2 cellular contexts compared by ENCODE assay signal in the genomic region with DNA sequence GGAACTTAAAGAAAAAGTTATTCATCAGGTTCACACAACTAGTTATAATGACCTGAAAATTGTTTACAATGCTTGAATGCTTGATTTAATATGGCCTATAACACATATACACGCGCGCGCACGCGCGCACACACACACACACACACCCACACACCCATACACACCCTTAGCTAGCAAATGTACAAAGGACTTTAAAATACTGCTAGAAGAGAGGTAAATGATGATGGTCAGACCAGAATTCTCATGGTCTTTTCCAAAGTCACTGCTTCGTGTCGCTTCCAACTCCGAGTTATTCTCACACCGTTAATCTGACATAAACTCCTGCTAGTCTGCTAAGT.
TF ChIP-seq lines count a peak whose summit lies in the region.

No MANE protein-coding gene starts in this region.

TF ChIP-seq in SK-N-SH, 30 proteins besides CTCF, POLR2A, EP300 and RAD21 (continued from another document):
- TF ChIP-seq, protein P1, sequence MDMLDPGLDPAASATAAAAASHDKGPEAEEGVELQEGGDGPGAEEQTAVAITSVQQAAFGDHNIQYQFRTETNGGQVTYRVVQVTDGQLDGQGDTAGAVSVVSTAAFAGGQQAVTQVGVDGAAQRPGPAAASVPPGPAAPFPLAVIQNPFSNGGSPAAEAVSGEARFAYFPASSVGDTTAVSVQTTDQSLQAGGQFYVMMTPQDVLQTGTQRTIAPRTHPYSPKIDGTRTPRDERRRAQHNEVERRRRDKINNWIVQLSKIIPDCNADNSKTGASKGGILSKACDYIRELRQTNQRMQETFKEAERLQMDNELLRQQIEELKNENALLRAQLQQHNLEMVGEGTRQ (IDR thresholded peaks at IDR 0.05; ENCODE audit: borderline replicate concordance, low read depth, low read length), result no peak
- TF ChIP-seq, protein P2, sequence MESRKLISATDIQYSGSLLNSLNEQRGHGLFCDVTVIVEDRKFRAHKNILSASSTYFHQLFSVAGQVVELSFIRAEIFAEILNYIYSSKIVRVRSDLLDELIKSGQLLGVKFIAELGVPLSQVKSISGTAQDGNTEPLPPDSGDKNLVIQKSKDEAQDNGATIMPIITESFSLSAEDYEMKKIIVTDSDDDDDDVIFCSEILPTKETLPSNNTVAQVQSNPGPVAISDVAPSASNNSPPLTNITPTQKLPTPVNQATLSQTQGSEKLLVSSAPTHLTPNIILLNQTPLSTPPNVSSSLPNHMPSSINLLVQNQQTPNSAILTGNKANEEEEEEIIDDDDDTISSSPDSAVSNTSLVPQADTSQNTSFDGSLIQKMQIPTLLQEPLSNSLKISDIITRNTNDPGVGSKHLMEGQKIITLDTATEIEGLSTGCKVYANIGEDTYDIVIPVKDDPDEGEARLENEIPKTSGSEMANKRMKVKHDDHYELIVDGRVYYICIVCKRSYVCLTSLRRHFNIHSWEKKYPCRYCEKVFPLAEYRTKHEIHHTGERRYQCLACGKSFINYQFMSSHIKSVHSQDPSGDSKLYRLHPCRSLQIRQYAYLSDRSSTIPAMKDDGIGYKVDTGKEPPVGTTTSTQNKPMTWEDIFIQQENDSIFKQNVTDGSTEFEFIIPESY (IDR thresholded peaks at IDR 0.05; ENCODE audit: borderline replicate concordance, low read depth), result no peak
- no peak for TF ChIP-seq GATA2 (CRISPR knock-in tag; IDR thresholded peaks at IDR 0.05)
- no peak for TF ChIP-seq NRF1 (IDR thresholded peaks at IDR 0.05; ENCODE audit: low read depth, low read length)
- no peak for TF ChIP-seq FOXJ3 (CRISPR knock-in tag; IDR thresholded peaks at IDR 0.05)
- TF ChIP-seq RFX5 (IDR thresholded peaks at IDR 0.05; ENCODE audit: low read length), result no peak

TF ChIP-seq in SK-N-SH treated with all-trans-retinoic acid at 6 μM for 48 hours, 23 proteins besides CTCF, POLR2A, EP300 and RAD21 (continued from another document):
- TF ChIP-seq ARNTL (CRISPR knock-in tag; IDR thresholded peaks at IDR 0.05; ENCODE audit: borderline replicate concordance, low read depth), result no peak
- TF ChIP-seq GLIS3 (CRISPR knock-in tag; IDR thresholded peaks at IDR 0.05), result no peak
- TF ChIP-seq, protein P3, sequence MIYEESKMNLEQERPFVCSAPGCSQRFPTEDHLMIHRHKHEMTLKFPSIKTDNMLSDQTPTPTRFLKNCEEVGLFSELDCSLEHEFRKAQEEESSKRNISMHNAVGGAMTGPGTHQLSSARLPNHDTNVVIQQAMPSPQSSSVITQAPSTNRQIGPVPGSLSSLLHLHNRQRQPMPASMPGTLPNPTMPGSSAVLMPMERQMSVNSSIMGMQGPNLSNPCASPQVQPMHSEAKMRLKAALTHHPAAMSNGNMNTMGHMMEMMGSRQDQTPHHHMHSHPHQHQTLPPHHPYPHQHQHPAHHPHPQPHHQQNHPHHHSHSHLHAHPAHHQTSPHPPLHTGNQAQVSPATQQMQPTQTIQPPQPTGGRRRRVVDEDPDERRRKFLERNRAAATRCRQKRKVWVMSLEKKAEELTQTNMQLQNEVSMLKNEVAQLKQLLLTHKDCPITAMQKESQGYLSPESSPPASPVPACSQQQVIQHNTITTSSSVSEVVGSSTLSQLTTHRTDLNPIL (CRISPR knock-in tag; IDR thresholded peaks at IDR 0.05; ENCODE audit: low read depth), result no peak
- TF ChIP-seq ZC3H10 (CRISPR knock-in tag; IDR thresholded peaks at IDR 0.05), result no peak
- TF ChIP-seq ZNF8 (CRISPR knock-in tag; IDR thresholded peaks at IDR 0.05), result no peak
- TF ChIP-seq, protein P4, sequence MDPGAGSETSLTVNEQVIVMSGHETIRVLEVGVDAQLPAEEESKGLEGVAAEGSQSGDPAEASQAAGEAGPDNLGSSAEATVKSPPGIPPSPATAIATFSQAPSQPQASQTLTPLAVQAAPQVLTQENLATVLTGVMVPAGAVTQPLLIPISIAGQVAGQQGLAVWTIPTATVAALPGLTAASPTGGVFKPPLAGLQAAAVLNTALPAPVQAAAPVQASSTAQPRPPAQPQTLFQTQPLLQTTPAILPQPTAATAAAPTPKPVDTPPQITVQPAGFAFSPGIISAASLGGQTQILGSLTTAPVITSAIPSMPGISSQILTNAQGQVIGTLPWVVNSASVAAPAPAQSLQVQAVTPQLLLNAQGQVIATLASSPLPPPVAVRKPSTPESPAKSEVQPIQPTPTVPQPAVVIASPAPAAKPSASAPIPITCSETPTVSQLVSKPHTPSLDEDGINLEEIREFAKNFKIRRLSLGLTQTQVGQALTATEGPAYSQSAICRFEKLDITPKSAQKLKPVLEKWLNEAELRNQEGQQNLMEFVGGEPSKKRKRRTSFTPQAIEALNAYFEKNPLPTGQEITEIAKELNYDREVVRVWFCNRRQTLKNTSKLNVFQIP (CRISPR knock-in tag; IDR thresholded peaks at IDR 0.05; ENCODE audit: borderline replicate concordance, low read depth), result no peak
- no peak for TF ChIP-seq ZFP30 (CRISPR knock-in tag; IDR thresholded peaks at IDR 0.05)
- TF ChIP-seq, protein P5, sequence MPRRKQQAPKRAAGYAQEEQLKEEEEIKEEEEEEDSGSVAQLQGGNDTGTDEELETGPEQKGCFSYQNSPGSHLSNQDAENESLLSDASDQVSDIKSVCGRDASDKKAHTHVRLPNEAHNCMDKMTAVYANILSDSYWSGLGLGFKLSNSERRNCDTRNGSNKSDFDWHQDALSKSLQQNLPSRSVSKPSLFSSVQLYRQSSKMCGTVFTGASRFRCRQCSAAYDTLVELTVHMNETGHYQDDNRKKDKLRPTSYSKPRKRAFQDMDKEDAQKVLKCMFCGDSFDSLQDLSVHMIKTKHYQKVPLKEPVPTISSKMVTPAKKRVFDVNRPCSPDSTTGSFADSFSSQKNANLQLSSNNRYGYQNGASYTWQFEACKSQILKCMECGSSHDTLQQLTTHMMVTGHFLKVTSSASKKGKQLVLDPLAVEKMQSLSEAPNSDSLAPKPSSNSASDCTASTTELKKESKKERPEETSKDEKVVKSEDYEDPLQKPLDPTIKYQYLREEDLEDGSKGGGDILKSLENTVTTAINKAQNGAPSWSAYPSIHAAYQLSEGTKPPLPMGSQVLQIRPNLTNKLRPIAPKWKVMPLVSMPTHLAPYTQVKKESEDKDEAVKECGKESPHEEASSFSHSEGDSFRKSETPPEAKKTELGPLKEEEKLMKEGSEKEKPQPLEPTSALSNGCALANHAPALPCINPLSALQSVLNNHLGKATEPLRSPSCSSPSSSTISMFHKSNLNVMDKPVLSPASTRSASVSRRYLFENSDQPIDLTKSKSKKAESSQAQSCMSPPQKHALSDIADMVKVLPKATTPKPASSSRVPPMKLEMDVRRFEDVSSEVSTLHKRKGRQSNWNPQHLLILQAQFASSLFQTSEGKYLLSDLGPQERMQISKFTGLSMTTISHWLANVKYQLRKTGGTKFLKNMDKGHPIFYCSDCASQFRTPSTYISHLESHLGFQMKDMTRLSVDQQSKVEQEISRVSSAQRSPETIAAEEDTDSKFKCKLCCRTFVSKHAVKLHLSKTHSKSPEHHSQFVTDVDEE (CRISPR knock-in tag; IDR thresholded peaks at IDR 0.05), result no peak
- no peak for TF ChIP-seq OSR1 (CRISPR knock-in tag; IDR thresholded peaks at IDR 0.05)
- TF ChIP-seq RARB (CRISPR knock-in tag; IDR thresholded peaks at IDR 0.05), result no peak
- no peak for TF ChIP-seq ISL1 (CRISPR knock-in tag; IDR thresholded peaks at IDR 0.05)
- no peak for TF ChIP-seq ESRRG (CRISPR knock-in tag; IDR thresholded peaks at IDR 0.05)
- TF ChIP-seq SNAI2 (CRISPR knock-in tag; IDR thresholded peaks at IDR 0.05), result no peak
- TF ChIP-seq TOX (CRISPR knock-in tag; IDR thresholded peaks at IDR 0.05; ENCODE audit: borderline replicate concordance), result no peak
- TF ChIP-seq TCF4 (CRISPR knock-in tag; IDR thresholded peaks at IDR 0.05; ENCODE audit: borderline replicate concordance), result no peak
- no peak for TF ChIP-seq CSDC2 (CRISPR knock-in tag; IDR thresholded peaks at IDR 0.05)
- no peak for TF ChIP-seq ZNF70 (CRISPR knock-in tag; IDR thresholded peaks at IDR 0.05)
- TF ChIP-seq, protein P6, sequence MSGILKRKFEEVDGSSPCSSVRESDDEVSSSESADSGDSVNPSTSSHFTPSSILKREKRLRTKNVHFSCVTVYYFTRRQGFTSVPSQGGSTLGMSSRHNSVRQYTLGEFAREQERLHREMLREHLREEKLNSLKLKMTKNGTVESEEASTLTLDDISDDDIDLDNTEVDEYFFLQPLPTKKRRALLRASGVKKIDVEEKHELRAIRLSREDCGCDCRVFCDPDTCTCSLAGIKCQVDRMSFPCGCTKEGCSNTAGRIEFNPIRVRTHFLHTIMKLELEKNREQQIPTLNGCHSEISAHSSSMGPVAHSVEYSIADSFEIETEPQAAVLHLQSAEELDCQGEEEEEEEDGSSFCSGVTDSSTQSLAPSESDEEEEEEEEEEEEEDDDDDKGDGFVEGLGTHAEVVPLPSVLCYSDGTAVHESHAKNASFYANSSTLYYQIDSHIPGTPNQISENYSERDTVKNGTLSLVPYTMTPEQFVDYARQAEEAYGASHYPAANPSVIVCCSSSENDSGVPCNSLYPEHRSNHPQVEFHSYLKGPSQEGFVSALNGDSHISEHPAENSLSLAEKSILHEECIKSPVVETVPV (CRISPR knock-in tag; IDR thresholded peaks at IDR 0.05), result no peak
- TF ChIP-seq BACH2 (CRISPR knock-in tag; IDR thresholded peaks at IDR 0.05; ENCODE audit: borderline replicate concordance), result no peak
